ENCODE assay signal across 1 cellular context in genomic region chr2:158996378-158996993, GRCh38.
TF ChIP-seq lines count a peak whose summit lies in the region.

No MANE protein-coding gene starts in this region.

TF ChIP-seq in GM12878, 131 proteins besides CTCF, POLR2A, EP300 and RAD21:
- no peak for TF ChIP-seq CUX1 (IDR thresholded peaks at IDR 0.05; ENCODE audit: insufficient replicate concordance, low read depth, low read length)
- TF ChIP-seq YBX1 (IDR thresholded peaks at IDR 0.05) = no peak
- TF ChIP-seq BCLAF1 (IDR thresholded peaks at IDR 0.05) = no peak
- TF ChIP-seq CHD2 (IDR thresholded peaks at IDR 0.05; ENCODE audit: borderline replicate concordance, low read depth, low read length) = no peak
- TF ChIP-seq E2F8 (IDR thresholded peaks at IDR 0.05; ENCODE audit: low read depth, partially characterized antibody) = no peak
- TF ChIP-seq EZH2 (IDR thresholded peaks at IDR 0.05; ENCODE audit: borderline replicate concordance, control insufficient read depth, low read depth, low read length) = no peak
- TF ChIP-seq DPF2 (IDR thresholded peaks at IDR 0.05) = no peak
- TF ChIP-seq IRF4 (IDR thresholded peaks at IDR 0.05; ENCODE audit: low read depth, low read length) = no peak
- TF ChIP-seq TCF3 (IDR thresholded peaks at IDR 0.05; ENCODE audit: borderline replicate concordance, insufficient read depth, low read depth, low read length) = no peak
- TF ChIP-seq RB1 (IDR thresholded peaks at IDR 0.05; ENCODE audit: borderline replicate concordance) = no peak
- no peak for TF ChIP-seq YY1 (IDR thresholded peaks at IDR 0.05; ENCODE audit: low read depth, low read length)
- TF ChIP-seq HSF1 (IDR thresholded peaks at IDR 0.05; ENCODE audit: low read depth, low read length) = no peak
- no peak for TF ChIP-seq SRF (IDR thresholded peaks at IDR 0.05; ENCODE audit: low read depth in 2 of 2, low read length in 2 of 2)
- no peak for TF ChIP-seq ZNF217 (IDR thresholded peaks at IDR 0.05)
- no peak for TF ChIP-seq SREBF2 (IDR thresholded peaks at IDR 0.05; ENCODE audit: low read length)
